In the genomic region with DNA sequence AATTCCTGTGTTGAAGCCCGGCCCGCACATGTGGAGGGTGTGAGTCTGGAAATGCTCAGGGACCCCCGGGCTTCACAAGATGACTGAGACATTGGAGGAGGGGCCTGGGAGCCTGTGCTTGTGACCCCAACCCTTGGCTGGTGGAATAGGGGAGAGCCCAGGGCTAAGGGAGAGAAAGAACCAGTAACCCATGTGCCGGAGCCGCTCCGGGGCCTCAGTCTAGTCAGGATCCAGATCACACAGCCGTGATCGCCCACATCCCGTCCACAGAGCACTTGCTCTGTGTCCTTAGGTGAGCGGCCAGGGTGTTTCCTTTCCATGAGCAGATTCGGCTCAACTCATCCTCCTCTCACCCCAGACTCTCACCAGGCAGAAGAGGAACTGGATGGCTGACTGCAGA, we compare ENCODE assay signal across 22 cellular contexts.
"Had no signal": no experiment of that assay in that cellular context is flagged by ENCODE, and none has a peak within 500 bp of the region (broad histone marks: within the 10 kb centered on the region; RNA-seq: fewer than 3 reads in every experiment).

No MANE protein-coding gene starts in this region.

- H3K4me3 ChIP-seq: MG63, Peyer's patch had no signal

- H3K27me3 ChIP-seq: brain microvascular endothelial cell, Peyer's patch had no signal

- H3K27ac ChIP-seq: brain microvascular endothelial cell, KMS-11, Peyer's patch had no signal

- H3K36me3 ChIP-seq: brain microvascular endothelial cell, MG63, Peyer's patch had no signal

- H3K9me3 ChIP-seq: MG63, Peyer's patch had no signal

- ATAC-seq: activated T-cell treated with anti-CD3 and anti-CD28 coated beads, Interleukin-2, amount 50 U/mL, for 4 hours; HepG2; WTC11 had no signal

- DNase-seq: activated CD4-positive, alpha-beta memory T cell treated with anti-CD3 and anti-CD28 coated beads, Interleukin-2, amount 10 ng/mL, durations not matched to agents 7 days and 5 days; activated CD4-positive, alpha-beta T cell treated with anti-CD3 and anti-CD28 coated beads for 1 hour; activated CD4-positive, alpha-beta T cell treated with anti-CD3 and anti-CD28 coated beads, Interleukin-2, amount 10 ng/mL, durations not matched to agents 7 days and 5 days; activated gamma-delta T cell; activated naive CD4-positive, alpha-beta T cell treated with anti-CD3 and anti-CD28 coated beads, Interleukin-2, amount 10 ng/mL, durations not matched to agents 7 days and 5 days; activated naive CD8-positive, alpha-beta T cell treated with anti-CD3 and anti-CD28 coated beads for 36 hours; activated T-cell treated with anti-CD3 and anti-CD28 coated beads, Interleukin-2, amount 50 U/mL, for 4 hours; brain microvascular endothelial cell; MG63; NCI-H1105; NCI-H1436; NCI-H1694 treated with DMSO at 0.1 percent for 48 hours; NCI-H2081; NCI-H510A treated with DMSO at 0.1 percent for 48 hours; NCI-H69; NK-92 treated with Interleukin-12 subunit alpha and Interleukin-12 subunit beta, amount 100 ng/mL, for 24 hours; Peyer's patch; SHP77 treated with DMSO at 0.1 percent for 48 hours; T-helper 9 cell had no signal
